Comparison of ENCODE assay signal across 37 cellular contexts in the genomic region with DNA sequence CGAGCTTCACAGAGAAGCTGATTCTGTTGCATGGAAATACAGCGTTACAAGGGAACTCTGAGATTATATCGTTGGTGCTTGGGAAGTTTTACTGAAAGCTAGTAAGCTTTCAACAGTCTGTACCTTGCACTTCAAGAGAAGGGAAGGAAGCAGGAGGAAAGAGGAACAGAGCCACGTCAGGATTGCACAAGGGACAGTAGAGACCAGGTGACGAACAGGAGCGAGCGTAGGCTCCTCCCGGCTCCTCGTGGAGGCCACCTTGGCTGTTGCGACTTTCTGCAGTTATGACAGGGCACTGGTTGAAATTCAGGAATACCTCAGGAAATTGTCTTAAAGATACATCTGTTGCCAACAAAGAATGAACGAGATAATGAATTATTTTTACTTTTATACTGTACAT. TPM values are rescaled to one million over a fixed set of nuclear protein-coding genes. Genes with fewer than 3 reads are reported as not detected.
DNase-seq lines count a peak whose midpoint lies in the region; ATAC-seq, FAIRE-seq and TF ChIP-seq lines count a peak whose summit lies in the region.
"Had no signal": no experiment of that assay in that cellular context is flagged by ENCODE, and none has a peak within 500 bp of the region (broad histone marks: within the 10 kb centered on the region; RNA-seq: fewer than 3 reads in every experiment).

No MANE protein-coding gene starts in this region.

- peak overlapping the region; percentile 12 for H3K27ac Mint-ChIP-seq in central memory CD8-positive, alpha-beta T cell (ENCODE audit: low read depth)
- H3K27ac Mint-ChIP-seq: activated T-cell treated with anti-CD3 and anti-CD28 coated beads, Interleukin-2, amount 50 U/mL, for 72 hours; nephron had no signal

- DNase-seq in HepG2 (ENCODE audit: low spot score) (no peak), NB4 (ENCODE audit: low read depth) (peak; percentile 28), upper lobe of left lung (peak in 1 of 2 donors; percentile 60), G401 (ENCODE audit: low spot score) (no peak)
- DNase-seq in central memory CD8-positive, alpha-beta T cell (ENCODE audit: low spot score in 2 of 2): no peak
- DNase-seq: activated CD4-positive, alpha-beta T cell treated with anti-CD3 and anti-CD28 coated beads, Interleukin-2, amount 50 U/mL, for 4 hours; activated naive CD4-positive, alpha-beta T cell; activated T-cell treated with anti-CD3 and anti-CD28 coated beads, Interleukin-2, amount 50 U/mL, for 72 hours; adrenal gland; CD4-positive, alpha-beta memory T cell; dorsolateral prefrontal cortex; esophagus squamous epithelium; foreskin keratinocyte; GM23248; KG1; left lung; MG63; midbrain; NCI-H1436 treated with DMSO at 0.1 percent for 48 hours; NCI-H2081 treated with DMSO at 0.1 percent for 48 hours; NCI-H226; RPMI8226; stimulated activated naive CD8-positive, alpha-beta T cell treated with anti-CD3 and anti-CD28 coated beads, Interleukin-15, Interleukin-2, amounts not matched to agents 100 U/mL and 50 U/mL, for 24 hours; uterus had no signal

- CTCF ChIA-PET in HepG2 (lab: Yijun Ruan, JAX; ENCODE audit: low intra/inter-chr PET ratio, low total read pairs): no interaction called here

- H3K4me3 ChIP-seq in liver (ENCODE audit: low read depth in 1 of 3, low read length in 3 of 3) (no peak overlapping the region), HepG2 (replicated peaks in 1 of 3; ENCODE audit: insufficient read depth in 1 of 3, low read depth in 2 of 3, low read length in 3 of 3) (no peak overlapping the region), NB4 (ENCODE audit: low read depth, low read length) (no peak overlapping the region), upper lobe of left lung (no peak overlapping the region)
- H3K4me3 ChIP-seq: adrenal gland, body of pancreas, dorsolateral prefrontal cortex, esophagus squamous epithelium, GM23248, left lung, MG63, thoracic aorta, uterus had no signal

- in situ Hi-C loops in HepG2 (cut with HindIII; ENCODE audit: extremely low pct_ligation_motif_present, low pct_unique_long_range_greater_than_20kb): no loop called here
- in situ Hi-C loops in G401 (cut with HindIII; ENCODE audit: low sequenced_read_pairs): no loop called here

- no peaks in the 10 kb centered on the region for H3K27me3 Mint-ChIP-seq in central memory CD8-positive, alpha-beta T cell
- H3K27me3 Mint-ChIP-seq: CD4-positive, alpha-beta memory T cell had no signal

- WGBS in liver: 82% methylated on average over 11 of the region's 11 CpGs
- WGBS in HepG2 (ENCODE audit: low lambda C conversion rate): 95% methylated on average over 11 of the region's 11 CpGs
- WGBS in upper lobe of left lung, 2 donors: 62 to 79% methylated on average over 11 of the region's 11 CpGs

- ATAC-seq in HepG2 (no peak), upper lobe of left lung (ENCODE audit: low FRiP score in 2 of 2) (peak in 1 of 2 donors; percentile 32), HG03025 (IDR thresholded peaks at IDR 0.05; ENCODE audit: low FRiP score, unreplicated experiment) (no peak), HG03378 (IDR thresholded peaks at IDR 0.05; ENCODE audit: unreplicated experiment) (no peak)
- ATAC-seq in central memory CD8-positive, alpha-beta T cell (replicated peaks; ENCODE audit: extremely low read depth, poor library complexity, severe bottlenecking): no peak
- ATAC-seq: activated CD4-positive, CD25-positive, alpha-beta regulatory T cell treated with anti-CD3 and anti-CD28 coated beads, Interleukin-2, amount 50 U/mL, for 24 hours; activated T-cell treated with anti-CD3 and anti-CD28 coated beads, Interleukin-2, amount 50 U/mL, for 72 hours; body of pancreas; foreskin keratinocyte; left lung; stimulated activated naive CD8-positive, alpha-beta T cell treated with anti-CD3 and anti-CD28 coated beads, Interleukin-15, Interleukin-2, amounts not matched to agents 100 U/mL and 50 U/mL, for 24 hours had no signal

- H3K9me3 Mint-ChIP-seq in central memory CD8-positive, alpha-beta T cell: no peaks in the 10 kb centered on the region
- H3K9me3 Mint-ChIP-seq: activated T-cell treated with anti-CD3 and anti-CD28 coated beads, Interleukin-2, amount 50 U/mL, for 72 hours; nephron; T-helper 1 cell treated with Interleukin-12 subunit alpha and Interleukin-12 subunit beta and Interleukin-4 antibody, amounts not matched to agents 30 μg/mL and 1 μg/mL, for 36 hours had no signal

- peaks cover 45% of the 10 kb centered on the region for H3K4me1 Mint-ChIP-seq in central memory CD8-positive, alpha-beta T cell
- H3K4me1 Mint-ChIP-seq: nephron had no signal

- TF ChIP-seq RAD21 in liver (IDR thresholded peaks at IDR 0.05) (no peak), HepG2 (CRISPR knock-in tag; IDR thresholded peaks at IDR 0.05) (no peak)

- POLR2A ChIA-PET in HepG2 (lab: Yijun Ruan, JAX): no interaction called here

- H3K36me3 ChIP-seq in liver (ENCODE audit: control insufficient read depth in 4 of 4, insufficient read depth in 3 of 4, low read depth in 1 of 4, low read length in 3 of 4) (peaks cover 12 to 58% (median 38%) of the 10 kb centered on the region in 4 donors), HepG2 (replicated peaks in 1 of 2; ENCODE audit: control insufficient read depth in 1 of 2, insufficient read depth in 2 of 2, low read length in 2 of 2) (peaks cover 27 to 72% of the 10 kb centered on the region in 2 experiments), upper lobe of left lung (peaks cover 0 to 90% (median 56%) of the 10 kb centered on the region in 4 donors)
- H3K36me3 ChIP-seq: uterus had no signal

- H3K36me3 Mint-ChIP-seq in central memory CD8-positive, alpha-beta T cell (ENCODE audit: insufficient read depth): peaks cover 62% of the 10 kb centered on the region

- H3K4me2 ChIP-seq in HepG2 (ENCODE audit: low read depth, low read length): no peak overlapping the region

- BruUV-seq in HepG2 (replicated peaks; lab: Mats Ljungman, UMichigan): no TSS peak

- H3K79me2 ChIP-seq in HepG2 (ENCODE audit: insufficient read depth, low read length): no peaks in the 10 kb centered on the region

- no peak overlapping the region for H3K4me3 Mint-ChIP-seq in central memory CD8-positive, alpha-beta T cell
- H3K4me3 Mint-ChIP-seq: activated T-cell treated with anti-CD3 and anti-CD28 coated beads, Interleukin-2, amount 50 U/mL, for 72 hours; CD4-positive, alpha-beta memory T cell; nephron; T-helper 1 cell treated with Interleukin-12 subunit alpha and Interleukin-12 subunit beta and Interleukin-4 antibody, amounts not matched to agents 30 μg/mL and 1 μg/mL, for 36 hours had no signal

- H4K20me1 ChIP-seq in HepG2 (ENCODE audit: insufficient read depth, low read length): no peaks in the 10 kb centered on the region; the same call in 1 of the 2 replicates

- intact Hi-C loops in HepG2 (cut with micrococcal nuclease; ENCODE audit: unreplicated experiment): no loop called here

- no peak for FAIRE-seq in HepG2 (lab: Jason Lieb, UNC)
- FAIRE-seq: A204.1, islet of Langerhans had no signal

- H3K27me3 ChIP-seq in liver (ENCODE audit: control insufficient read depth in 4 of 4, insufficient read depth in 4 of 4, low read length in 3 of 4): no peaks in the 10 kb centered on the region
- no peaks in the 10 kb centered on the region for H3K27me3 ChIP-seq in HepG2 (ENCODE audit: control insufficient read depth in 1 of 2, insufficient read depth in 2 of 2, low read length in 2 of 2)
- H3K27me3 ChIP-seq in upper lobe of left lung: no peaks in the 10 kb centered on the region
- H3K27me3 ChIP-seq: adrenal gland, body of pancreas, dorsolateral prefrontal cortex, esophagus squamous epithelium, foreskin keratinocyte, left lung, MG63, uterus had no signal

- TF ChIP-seq POLR2A in HepG2 (IDR thresholded peaks at IDR 0.05; ENCODE audit: insufficient read depth in 1 of 2, low read depth in 2 of 2, low read length in 2 of 2) (no peak), NB4 (IDR thresholded peaks at IDR 0.05; ENCODE audit: extremely low read depth, insufficient read length) (no peak), upper lobe of left lung (IDR thresholded peaks at IDR 0.05) (no peak)

- H3K4me1 ChIP-seq in liver (ENCODE audit: control insufficient read depth in 4 of 4, insufficient read depth in 4 of 4, low read length in 3 of 4) (no peaks in the 10 kb centered on the region), HepG2 (ENCODE audit: insufficient read depth, low read length) (no peaks in the 10 kb centered on the region), upper lobe of left lung (no peaks in the 10 kb centered on the region)
- H3K4me1 ChIP-seq: adrenal gland, body of pancreas, esophagus squamous epithelium, foreskin keratinocyte, uterus had no signal

- H3K27ac ChIP-seq in liver (ENCODE audit: low read depth in 1 of 2, low read length in 2 of 2) (peak overlapping the region; percentile 4 to 13), HepG2 (ENCODE audit: extremely low read length, insufficient read depth, low read length) (no peak overlapping the region), upper lobe of left lung (peak overlapping the region; percentile 28 to 76 (median 64))
- H3K27ac ChIP-seq: adrenal gland, body of pancreas, esophagus squamous epithelium, foreskin keratinocyte, GM23248, thoracic aorta, uterus had no signal

- no peak for TF ChIP-seq EP300 in HepG2 (IDR thresholded peaks at IDR 0.05; ENCODE audit: low read depth in 2 of 2, low read length in 2 of 2)
- TF ChIP-seq EP300 in HepG2 (CRISPR knock-in tag; IDR thresholded peaks at IDR 0.05; ENCODE audit: borderline replicate concordance): no peak
- TF ChIP-seq EP300 in upper lobe of left lung (IDR thresholded peaks at IDR 0.05): no peak

- no peak overlapping the region for H3K9ac ChIP-seq in liver (ENCODE audit: low read depth in 1 of 2, low read length in 2 of 2)
- no peak overlapping the region for H3K9ac ChIP-seq in HepG2 (ENCODE audit: insufficient read depth, low read depth, low read length)
- H3K9ac ChIP-seq: GM23248 had no signal

- no peak overlapping the region for H2AFZ ChIP-seq in HepG2 (ENCODE audit: low read length)
- H2AFZ ChIP-seq: GM23248 had no signal

- H3K9me3 ChIP-seq in liver (ENCODE audit: control insufficient read depth in 4 of 4, low read length in 3 of 4) (no peaks in the 10 kb centered on the region), HepG2 (ENCODE audit: low read length) (no peaks in the 10 kb centered on the region), upper lobe of left lung (no peaks in the 10 kb centered on the region)
- H3K9me3 ChIP-seq: adrenal gland, body of pancreas, esophagus squamous epithelium, left lung, MG63, thoracic aorta, uterus had no signal

- TF ChIP-seq CTCF in liver (IDR thresholded peaks at IDR 0.05; ENCODE audit: low read depth, low read length, missing input control): no peak
- no peak for TF ChIP-seq CTCF in HepG2 (CRISPR knock-in tag; IDR thresholded peaks at IDR 0.05)
- no peak for TF ChIP-seq CTCF in NB4 (IDR thresholded peaks at IDR 0.05; ENCODE audit: low read depth, low read length)
- TF ChIP-seq CTCF in upper lobe of left lung (IDR thresholded peaks at IDR 0.05): no peak

RNA-seq across cellular contexts. Expression of a gene that starts 18.8 kb away (rescaled TPM):
- total RNA-seq in liver: 10 to 100 TPM; 29.0 to 31.0 TPM
- polyA plus RNA-seq in liver: 10 to 100 TPM; 39.2 to 46.6 TPM
- 142 and 202 TPM in 2 replicates for total RNA-seq in HepG2 (2016; rRNA removed; fragmentation: Illumina TruSeq; extraction: Trizol)
- total RNA-seq in HepG2 (2016; cell fraction: cytosol; rRNA removed; fragmentation: Illumina TruSeq; extraction: Trizol; ENCODE audit: low read depth): 22.9 and 24.0 TPM in 2 replicates
- 146 and 210 TPM in 2 replicates for total RNA-seq in HepG2 (2016; cell fraction: insoluble cytoplasmic fraction; rRNA removed; fragmentation: Illumina TruSeq; extraction: Trizol)
- total RNA-seq in HepG2 (2016; cell fraction: membrane; rRNA removed; fragmentation: Illumina TruSeq; extraction: Trizol): 48.4 and 48.7 TPM in 2 replicates
- 61.3 and 68.9 TPM in 2 replicates for total RNA-seq in HepG2 (2016; cell fraction: nucleus; rRNA removed; fragmentation: Illumina TruSeq; extraction: Trizol)
- 73.3 and 81.8 TPM in 2 replicates for polyA plus RNA-seq in HepG2 (2011; rRNA removed)
- polyA plus RNA-seq in HepG2 (2011; cell fraction: cytosol; rRNA removed): 75.5 and 78.1 TPM in 2 replicates
- 56.4 and 58.3 TPM in 2 replicates for polyA plus RNA-seq in HepG2 (2011; cell fraction: nucleus; rRNA removed)
- 65.9 and 76.5 TPM in 2 replicates for polyA plus RNA-seq in HepG2 (2012)
- 23.4 and 24.1 TPM in 2 replicates for polyA plus RNA-seq in HepG2 (2016; cell fraction: cytosol; fragmentation: Illumina TruSeq; extraction: Trizol; ENCODE audit: low read depth)
- 194 and 208 TPM in 2 replicates for polyA plus RNA-seq in HepG2 (2016; cell fraction: insoluble cytoplasmic fraction; fragmentation: Illumina TruSeq; extraction: Trizol; ENCODE audit: low read depth)
- 36.9 and 38.6 TPM in 2 replicates for polyA plus RNA-seq in HepG2 (2016; cell fraction: membrane; fragmentation: Illumina TruSeq; extraction: Trizol; ENCODE audit: low read depth)
- 117 and 121 TPM in 2 replicates for polyA plus RNA-seq in HepG2 (2016; cell fraction: nucleus; fragmentation: Illumina TruSeq; extraction: Trizol; ENCODE audit: insufficient read depth, low read depth)
- polyA minus RNA-seq in HepG2 (2011; rRNA and poly(A)+ RNA removed; ENCODE audit: low replicate concordance): 51.8 and 70.9 TPM in 2 replicates
- polyA minus RNA-seq in HepG2 (2011; cell fraction: cytosol; rRNA and poly(A)+ RNA removed): 30.7 and 31.2 TPM in 2 replicates
- polyA minus RNA-seq in HepG2 (2011; cell fraction: nucleus; rRNA and poly(A)+ RNA removed): 36.6 and 37.0 TPM in 2 replicates
- 10 to 100 TPM; 35.6 to 87.8 (median 63.5) TPM for total RNA-seq in upper lobe of left lung
- 69.3 and 82.8 TPM in 2 replicates for total RNA-seq in G401 (2014; rRNA removed; shearing (Covaris generic))

RNA-seq across cellular contexts. Expression of a gene that starts 37.3 kb away (rescaled TPM):
- not detected for total RNA-seq in liver
- not detected for polyA plus RNA-seq in liver
- 0.15 TPM in 1 of 2 replicates, not detected in the other for total RNA-seq in HepG2 (2016; rRNA removed; fragmentation: Illumina TruSeq; extraction: Trizol)
- not detected in 2 replicates for total RNA-seq in HepG2 (2016; cell fraction: cytosol; rRNA removed; fragmentation: Illumina TruSeq; extraction: Trizol; ENCODE audit: low read depth)
- 0.22 TPM in 1 of 2 replicates, not detected in the other for total RNA-seq in HepG2 (2016; cell fraction: insoluble cytoplasmic fraction; rRNA removed; fragmentation: Illumina TruSeq; extraction: Trizol)
- not detected in 2 replicates for total RNA-seq in HepG2 (2016; cell fraction: membrane; rRNA removed; fragmentation: Illumina TruSeq; extraction: Trizol)
- total RNA-seq in HepG2 (2016; cell fraction: nucleus; rRNA removed; fragmentation: Illumina TruSeq; extraction: Trizol): 0.59 and 1.0 TPM in 2 replicates
- polyA plus RNA-seq in HepG2 (2011; rRNA removed): 0.36 and 0.51 TPM in 2 replicates
- 0.12 TPM in 1 of 2 replicates, not detected in the other for polyA plus RNA-seq in HepG2 (2011; cell fraction: cytosol; rRNA removed)
- 1.5 and 2.4 TPM in 2 replicates for polyA plus RNA-seq in HepG2 (2011; cell fraction: nucleus; rRNA removed)
- 0.31 and 0.37 TPM in 2 replicates for polyA plus RNA-seq in HepG2 (2012)
- polyA plus RNA-seq in HepG2 (2016; cell fraction: cytosol; fragmentation: Illumina TruSeq; extraction: Trizol; ENCODE audit: low read depth): not detected in 2 replicates
- not detected in 2 replicates for polyA plus RNA-seq in HepG2 (2016; cell fraction: insoluble cytoplasmic fraction; fragmentation: Illumina TruSeq; extraction: Trizol; ENCODE audit: low read depth)
- polyA plus RNA-seq in HepG2 (2016; cell fraction: membrane; fragmentation: Illumina TruSeq; extraction: Trizol; ENCODE audit: low read depth): not detected in 2 replicates
- polyA plus RNA-seq in HepG2 (2016; cell fraction: nucleus; fragmentation: Illumina TruSeq; extraction: Trizol; ENCODE audit: insufficient read depth, low read depth): 0.75 and 1.6 TPM in 2 replicates
- 0.44 and 1.8 TPM in 2 replicates for polyA minus RNA-seq in HepG2 (2011; rRNA and poly(A)+ RNA removed; ENCODE audit: low replicate concordance)
- not detected in 2 replicates for polyA minus RNA-seq in HepG2 (2011; cell fraction: cytosol; rRNA and poly(A)+ RNA removed)
- polyA minus RNA-seq in HepG2 (2011; cell fraction: nucleus; rRNA and poly(A)+ RNA removed): 2.2 and 2.4 TPM in 2 replicates
- 1 to 10 TPM in 2 of 6 donors, under 1 TPM in 2, not detected in 2; 0.47 to 5.2 (median 1.1) TPM for total RNA-seq in upper lobe of left lung
- total RNA-seq in G401 (2014; rRNA removed; shearing (Covaris generic)): not detected in 2 replicates
- total RNA-seq: body of pancreas, cerebellum, esophagus squamous epithelium, foreskin keratinocyte, GM23248, HT1080, SK-MEL-5, thoracic aorta had no signal
- polyA plus RNA-seq: GM23248 had no signal

RNA-seq across cellular contexts. Expression of a gene that starts 45.8 kb away (rescaled TPM):
- total RNA-seq in liver: not detected
- polyA plus RNA-seq in liver: under 1 TPM in 1 of 2 donors, not detected in 1; 0.38 TPM
- 0.24 and 0.32 TPM in 2 replicates for total RNA-seq in HepG2 (2016; rRNA removed; fragmentation: Illumina TruSeq; extraction: Trizol)
- total RNA-seq in HepG2 (2016; cell fraction: cytosol; rRNA removed; fragmentation: Illumina TruSeq; extraction: Trizol; ENCODE audit: low read depth): not detected in 2 replicates
- total RNA-seq in HepG2 (2016; cell fraction: insoluble cytoplasmic fraction; rRNA removed; fragmentation: Illumina TruSeq; extraction: Trizol): 0.30 and 0.61 TPM in 2 replicates
- not detected in 2 replicates for total RNA-seq in HepG2 (2016; cell fraction: membrane; rRNA removed; fragmentation: Illumina TruSeq; extraction: Trizol)
- not detected in 2 replicates for total RNA-seq in HepG2 (2016; cell fraction: nucleus; rRNA removed; fragmentation: Illumina TruSeq; extraction: Trizol)
- polyA plus RNA-seq in HepG2 (2011; rRNA removed): 0.10 and 0.42 TPM in 2 replicates
- polyA plus RNA-seq in HepG2 (2011; cell fraction: cytosol; rRNA removed): not detected in 2 replicates
- 0.59 TPM in 1 of 2 replicates, not detected in the other for polyA plus RNA-seq in HepG2 (2011; cell fraction: nucleus; rRNA removed)
- polyA plus RNA-seq in HepG2 (2012): not detected in 2 replicates
- not detected in 2 replicates for polyA plus RNA-seq in HepG2 (2016; cell fraction: cytosol; fragmentation: Illumina TruSeq; extraction: Trizol; ENCODE audit: low read depth)
- 0.51 TPM in 1 of 2 replicates, not detected in the other for polyA plus RNA-seq in HepG2 (2016; cell fraction: insoluble cytoplasmic fraction; fragmentation: Illumina TruSeq; extraction: Trizol; ENCODE audit: low read depth)
- not detected in 2 replicates for polyA plus RNA-seq in HepG2 (2016; cell fraction: membrane; fragmentation: Illumina TruSeq; extraction: Trizol; ENCODE audit: low read depth)
- 0.81 and 0.85 TPM in 2 replicates for polyA plus RNA-seq in HepG2 (2016; cell fraction: nucleus; fragmentation: Illumina TruSeq; extraction: Trizol; ENCODE audit: insufficient read depth, low read depth)
- polyA minus RNA-seq in HepG2 (2011; rRNA and poly(A)+ RNA removed; ENCODE audit: low replicate concordance): not detected in 2 replicates
- not detected in 2 replicates for polyA minus RNA-seq in HepG2 (2011; cell fraction: cytosol; rRNA and poly(A)+ RNA removed)
- not detected in 2 replicates for polyA minus RNA-seq in HepG2 (2011; cell fraction: nucleus; rRNA and poly(A)+ RNA removed)
- total RNA-seq in upper lobe of left lung: under 1 TPM in 2 of 6 donors, not detected in 4; 0.64 to 0.89 TPM
- not detected in 2 replicates for total RNA-seq in G401 (2014; rRNA removed; shearing (Covaris generic))
- total RNA-seq: body of pancreas, cerebellum, esophagus squamous epithelium, GM23248, HT1080, SK-MEL-5, thoracic aorta had no signal
- polyA plus RNA-seq: GM23248 had no signal
